Comparison of ENCODE assay signal across 1 cellular context in the genomic region with DNA sequence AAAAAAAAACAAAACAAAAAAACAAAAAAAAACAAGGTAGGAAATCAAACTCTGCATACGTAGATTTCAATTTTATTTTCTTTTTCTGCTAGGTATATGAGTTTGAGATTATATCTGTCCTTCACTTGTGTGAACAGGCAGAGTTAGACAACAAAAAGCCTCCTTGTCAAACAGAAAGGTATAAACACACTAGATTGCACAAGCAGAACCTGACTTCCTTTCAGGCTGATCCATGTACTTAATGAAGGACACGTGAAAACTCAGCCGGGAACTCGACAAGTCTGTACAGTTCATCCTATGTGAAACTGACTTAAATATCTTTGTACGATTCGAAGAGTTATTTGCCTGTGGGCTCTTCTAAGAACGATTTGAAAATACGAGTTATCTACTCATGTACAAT.
A peak's percentile ranks its signal among the peaks of the same experiment; 100 is the strongest.
TF ChIP-seq lines count a peak whose summit lies in the region.

No MANE protein-coding gene starts in this region.

TF ChIP-seq in HepG2, 621 proteins besides CTCF, POLR2A, EP300 and RAD21 (continued from another document and continues in another):
- TF ChIP-seq ZNF296 (CRISPR knock-in tag; conservative IDR thresholded peaks at IDR 0.05) (no peak), REPIN1 (CRISPR knock-in tag; IDR thresholded peaks at IDR 0.05; ENCODE audit: borderline replicate concordance, low read depth) (0 out of 2 replicates have a peak, but pooled peaks have one; percentile 47), MYC (CRISPR knock-in tag; IDR thresholded peaks at IDR 0.05; ENCODE audit: borderline replicate concordance) (no peak), ZNF703 (CRISPR knock-in tag; IDR thresholded peaks at IDR 0.05; ENCODE audit: borderline replicate concordance) (no peak), ZKSCAN5 (CRISPR knock-in tag; IDR thresholded peaks at IDR 0.05) (no peak), SIX4 (CRISPR knock-in tag; IDR thresholded peaks at IDR 0.05) (0 out of 2 replicates have a peak, but pooled peaks have one; percentile 55), ZNF7 (CRISPR knock-in tag; IDR thresholded peaks at IDR 0.05) (no peak), ZFP36L1 (CRISPR knock-in tag; IDR thresholded peaks at IDR 0.05) (0 out of 2 replicates have a peak, but pooled peaks have one; percentile 59), HIVEP1 (CRISPR knock-in tag; IDR thresholded peaks at IDR 0.05) (no peak), SMARCC2 (IDR thresholded peaks at IDR 0.05) (no peak), ZNF143 (CRISPR knock-in tag; IDR thresholded peaks at IDR 0.05) (no peak), NCOA1 (CRISPR knock-in tag; IDR thresholded peaks at IDR 0.05) (no peak), SRSF4 (IDR thresholded peaks at IDR 0.05; ENCODE audit: low read depth, low read length, poor library complexity, severe bottlenecking) (no peak), ZNF451 (CRISPR knock-in tag; IDR thresholded peaks at IDR 0.05) (no peak), HOXA3 (CRISPR knock-in tag; IDR thresholded peaks at IDR 0.05) (peak; percentile 37; the same call in 1 of the 2 replicates), TGIF2 (CRISPR knock-in tag; IDR thresholded peaks at IDR 0.05) (peak; percentile 68; the same call in 1 of the 2 replicates), HNRNPL (IDR thresholded peaks at IDR 0.05; ENCODE audit: low read depth, low read length) (no peak), TBX2 (CRISPR knock-in tag; IDR thresholded peaks at IDR 0.05; ENCODE audit: borderline replicate concordance) (peak; percentile 94), SOX5 (CRISPR knock-in tag; IDR thresholded peaks at IDR 0.05; ENCODE audit: borderline replicate concordance) (peak; percentile 92), ZSCAN20 (CRISPR knock-in tag; IDR thresholded peaks at IDR 0.05; ENCODE audit: borderline replicate concordance) (no peak), ZFP1 (CRISPR knock-in tag; IDR thresholded peaks at IDR 0.05) (0 out of 2 replicates have a peak, but pooled peaks have one; percentile 64), KLF13 (CRISPR knock-in tag; IDR thresholded peaks at IDR 0.05) (no peak), ZNF598 (CRISPR knock-in tag; IDR thresholded peaks at IDR 0.05; ENCODE audit: borderline replicate concordance) (no peak), ZNF614 (CRISPR knock-in tag; IDR thresholded peaks at IDR 0.05; ENCODE audit: borderline replicate concordance) (0 out of 2 replicates have a peak, but pooled peaks have one; percentile 67), ZMYM4 (CRISPR knock-in tag; IDR thresholded peaks at IDR 0.05) (peak; percentile 77), AGO2 (optimal IDR thresholded peaks at IDR 0.05; ENCODE audit: low read depth, low read length) (no peak), FOSL2 (CRISPR knock-in tag; IDR thresholded peaks at IDR 0.05) (peak; percentile 76), HNF4G (IDR thresholded peaks at IDR 0.05; ENCODE audit: borderline replicate concordance, low read depth, low read length) (no peak), HNF4G (CRISPR knock-in tag; IDR thresholded peaks at IDR 0.05; ENCODE audit: borderline replicate concordance, low read depth) (no peak), XRCC5 (optimal IDR thresholded peaks at IDR 0.05; ENCODE audit: low read length) (no peak), RCOR2 (CRISPR knock-in tag; IDR thresholded peaks at IDR 0.05) (0 out of 2 replicates have a peak, but pooled peaks have one; percentile 51), ZNF30 (CRISPR knock-in tag; IDR thresholded peaks at IDR 0.05) (no peak), ZNF644 (CRISPR knock-in tag; IDR thresholded peaks at IDR 0.05; ENCODE audit: low read depth) (peak; percentile 56; the same call in 1 of the 2 replicates), BRD4 (CRISPR knock-in tag; IDR thresholded peaks at IDR 0.05) (no peak), ZNF547 (CRISPR knock-in tag; IDR thresholded peaks at IDR 0.05) (no peak), TEAD3 (CRISPR knock-in tag; optimal IDR thresholded peaks at IDR 0.05; ENCODE audit: borderline replicate concordance) (peak; percentile 36), SRF (IDR thresholded peaks at IDR 0.05; ENCODE audit: low read depth, low read length) (no peak), POLR2AphosphoS5 (IDR thresholded peaks at IDR 0.05; ENCODE audit: low read depth, low read length) (no peak), RBM22 (optimal IDR thresholded peaks at IDR 0.05; ENCODE audit: low read length) (no peak), KLF6 (CRISPR knock-in tag; IDR thresholded peaks at IDR 0.05) (no peak)
- TF ChIP-seq, protein P1, sequence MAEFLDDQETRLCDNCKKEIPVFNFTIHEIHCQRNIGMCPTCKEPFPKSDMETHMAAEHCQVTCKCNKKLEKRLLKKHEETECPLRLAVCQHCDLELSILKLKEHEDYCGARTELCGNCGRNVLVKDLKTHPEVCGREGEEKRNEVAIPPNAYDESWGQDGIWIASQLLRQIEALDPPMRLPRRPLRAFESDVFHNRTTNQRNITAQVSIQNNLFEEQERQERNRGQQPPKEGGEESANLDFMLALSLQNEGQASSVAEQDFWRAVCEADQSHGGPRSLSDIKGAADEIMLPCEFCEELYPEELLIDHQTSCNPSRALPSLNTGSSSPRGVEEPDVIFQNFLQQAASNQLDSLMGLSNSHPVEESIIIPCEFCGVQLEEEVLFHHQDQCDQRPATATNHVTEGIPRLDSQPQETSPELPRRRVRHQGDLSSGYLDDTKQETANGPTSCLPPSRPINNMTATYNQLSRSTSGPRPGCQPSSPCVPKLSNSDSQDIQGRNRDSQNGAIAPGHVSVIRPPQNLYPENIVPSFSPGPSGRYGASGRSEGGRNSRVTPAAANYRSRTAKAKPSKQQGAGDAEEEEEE (CRISPR knock-in tag; IDR thresholded peaks at IDR 0.05; ENCODE audit: borderline replicate concordance): no peak
- TF ChIP-seq, protein P2, sequence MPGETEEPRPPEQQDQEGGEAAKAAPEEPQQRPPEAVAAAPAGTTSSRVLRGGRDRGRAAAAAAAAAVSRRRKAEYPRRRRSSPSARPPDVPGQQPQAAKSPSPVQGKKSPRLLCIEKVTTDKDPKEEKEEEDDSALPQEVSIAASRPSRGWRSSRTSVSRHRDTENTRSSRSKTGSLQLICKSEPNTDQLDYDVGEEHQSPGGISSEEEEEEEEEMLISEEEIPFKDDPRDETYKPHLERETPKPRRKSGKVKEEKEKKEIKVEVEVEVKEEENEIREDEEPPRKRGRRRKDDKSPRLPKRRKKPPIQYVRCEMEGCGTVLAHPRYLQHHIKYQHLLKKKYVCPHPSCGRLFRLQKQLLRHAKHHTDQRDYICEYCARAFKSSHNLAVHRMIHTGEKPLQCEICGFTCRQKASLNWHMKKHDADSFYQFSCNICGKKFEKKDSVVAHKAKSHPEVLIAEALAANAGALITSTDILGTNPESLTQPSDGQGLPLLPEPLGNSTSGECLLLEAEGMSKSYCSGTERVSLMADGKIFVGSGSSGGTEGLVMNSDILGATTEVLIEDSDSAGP (CRISPR knock-in tag; IDR thresholded peaks at IDR 0.05; ENCODE audit: borderline replicate concordance): no peak
- TF ChIP-seq, protein P3, sequence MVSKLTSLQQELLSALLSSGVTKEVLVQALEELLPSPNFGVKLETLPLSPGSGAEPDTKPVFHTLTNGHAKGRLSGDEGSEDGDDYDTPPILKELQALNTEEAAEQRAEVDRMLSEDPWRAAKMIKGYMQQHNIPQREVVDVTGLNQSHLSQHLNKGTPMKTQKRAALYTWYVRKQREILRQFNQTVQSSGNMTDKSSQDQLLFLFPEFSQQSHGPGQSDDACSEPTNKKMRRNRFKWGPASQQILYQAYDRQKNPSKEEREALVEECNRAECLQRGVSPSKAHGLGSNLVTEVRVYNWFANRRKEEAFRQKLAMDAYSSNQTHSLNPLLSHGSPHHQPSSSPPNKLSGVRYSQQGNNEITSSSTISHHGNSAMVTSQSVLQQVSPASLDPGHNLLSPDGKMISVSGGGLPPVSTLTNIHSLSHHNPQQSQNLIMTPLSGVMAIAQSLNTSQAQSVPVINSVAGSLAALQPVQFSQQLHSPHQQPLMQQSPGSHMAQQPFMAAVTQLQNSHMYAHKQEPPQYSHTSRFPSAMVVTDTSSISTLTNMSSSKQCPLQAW (CRISPR knock-in tag; IDR thresholded peaks at IDR 0.05): peak; percentile 52; the same call in 1 of the 2 replicates
- TF ChIP-seq, protein P4, sequence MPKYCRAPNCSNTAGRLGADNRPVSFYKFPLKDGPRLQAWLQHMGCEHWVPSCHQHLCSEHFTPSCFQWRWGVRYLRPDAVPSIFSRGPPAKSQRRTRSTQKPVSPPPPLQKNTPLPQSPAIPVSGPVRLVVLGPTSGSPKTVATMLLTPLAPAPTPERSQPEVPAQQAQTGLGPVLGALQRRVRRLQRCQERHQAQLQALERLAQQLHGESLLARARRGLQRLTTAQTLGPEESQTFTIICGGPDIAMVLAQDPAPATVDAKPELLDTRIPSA (CRISPR knock-in tag; IDR thresholded peaks at IDR 0.05; ENCODE audit: borderline replicate concordance): no peak
- TF ChIP-seq, protein P5, sequence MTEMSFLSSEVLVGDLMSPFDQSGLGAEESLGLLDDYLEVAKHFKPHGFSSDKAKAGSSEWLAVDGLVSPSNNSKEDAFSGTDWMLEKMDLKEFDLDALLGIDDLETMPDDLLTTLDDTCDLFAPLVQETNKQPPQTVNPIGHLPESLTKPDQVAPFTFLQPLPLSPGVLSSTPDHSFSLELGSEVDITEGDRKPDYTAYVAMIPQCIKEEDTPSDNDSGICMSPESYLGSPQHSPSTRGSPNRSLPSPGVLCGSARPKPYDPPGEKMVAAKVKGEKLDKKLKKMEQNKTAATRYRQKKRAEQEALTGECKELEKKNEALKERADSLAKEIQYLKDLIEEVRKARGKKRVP (CRISPR knock-in tag; IDR thresholded peaks at IDR 0.05): peak in 1 of 2 experiments; percentile 60; a peak in 1 of 4 replicates
- TF ChIP-seq, protein P6, sequence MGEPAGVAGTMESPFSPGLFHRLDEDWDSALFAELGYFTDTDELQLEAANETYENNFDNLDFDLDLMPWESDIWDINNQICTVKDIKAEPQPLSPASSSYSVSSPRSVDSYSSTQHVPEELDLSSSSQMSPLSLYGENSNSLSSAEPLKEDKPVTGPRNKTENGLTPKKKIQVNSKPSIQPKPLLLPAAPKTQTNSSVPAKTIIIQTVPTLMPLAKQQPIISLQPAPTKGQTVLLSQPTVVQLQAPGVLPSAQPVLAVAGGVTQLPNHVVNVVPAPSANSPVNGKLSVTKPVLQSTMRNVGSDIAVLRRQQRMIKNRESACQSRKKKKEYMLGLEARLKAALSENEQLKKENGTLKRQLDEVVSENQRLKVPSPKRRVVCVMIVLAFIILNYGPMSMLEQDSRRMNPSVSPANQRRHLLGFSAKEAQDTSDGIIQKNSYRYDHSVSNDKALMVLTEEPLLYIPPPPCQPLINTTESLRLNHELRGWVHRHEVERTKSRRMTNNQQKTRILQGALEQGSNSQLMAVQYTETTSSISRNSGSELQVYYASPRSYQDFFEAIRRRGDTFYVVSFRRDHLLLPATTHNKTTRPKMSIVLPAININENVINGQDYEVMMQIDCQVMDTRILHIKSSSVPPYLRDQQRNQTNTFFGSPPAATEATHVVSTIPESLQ (CRISPR knock-in tag; conservative IDR thresholded peaks at IDR 0.05): no peak
- TF ChIP-seq, protein P7, sequence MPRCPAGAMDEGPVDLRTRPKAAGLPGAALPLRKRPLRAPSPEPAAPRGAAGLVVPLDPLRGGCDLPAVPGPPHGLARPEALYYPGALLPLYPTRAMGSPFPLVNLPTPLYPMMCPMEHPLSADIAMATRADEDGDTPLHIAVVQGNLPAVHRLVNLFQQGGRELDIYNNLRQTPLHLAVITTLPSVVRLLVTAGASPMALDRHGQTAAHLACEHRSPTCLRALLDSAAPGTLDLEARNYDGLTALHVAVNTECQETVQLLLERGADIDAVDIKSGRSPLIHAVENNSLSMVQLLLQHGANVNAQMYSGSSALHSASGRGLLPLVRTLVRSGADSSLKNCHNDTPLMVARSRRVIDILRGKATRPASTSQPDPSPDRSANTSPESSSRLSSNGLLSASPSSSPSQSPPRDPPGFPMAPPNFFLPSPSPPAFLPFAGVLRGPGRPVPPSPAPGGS (CRISPR knock-in tag; IDR thresholded peaks at IDR 0.05): no peak
- TF ChIP-seq, protein P8, sequence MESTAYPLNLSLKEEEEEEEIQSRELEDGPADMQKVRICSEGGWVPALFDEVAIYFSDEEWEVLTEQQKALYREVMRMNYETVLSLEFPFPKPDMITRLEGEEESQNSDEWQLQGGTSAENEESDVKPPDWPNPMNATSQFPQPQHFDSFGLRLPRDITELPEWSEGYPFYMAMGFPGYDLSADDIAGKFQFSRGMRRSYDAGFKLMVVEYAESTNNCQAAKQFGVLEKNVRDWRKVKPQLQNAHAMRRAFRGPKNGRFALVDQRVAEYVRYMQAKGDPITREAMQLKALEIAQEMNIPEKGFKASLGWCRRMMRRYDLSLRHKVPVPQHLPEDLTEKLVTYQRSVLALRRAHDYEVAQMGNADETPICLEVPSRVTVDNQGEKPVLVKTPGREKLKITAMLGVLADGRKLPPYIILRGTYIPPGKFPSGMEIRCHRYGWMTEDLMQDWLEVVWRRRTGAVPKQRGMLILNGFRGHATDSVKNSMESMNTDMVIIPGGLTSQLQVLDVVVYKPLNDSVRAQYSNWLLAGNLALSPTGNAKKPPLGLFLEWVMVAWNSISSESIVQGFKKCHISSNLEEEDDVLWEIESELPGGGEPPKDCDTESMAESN (CRISPR knock-in tag; conservative IDR thresholded peaks at IDR 0.05): no peak
- TF ChIP-seq, protein P9, sequence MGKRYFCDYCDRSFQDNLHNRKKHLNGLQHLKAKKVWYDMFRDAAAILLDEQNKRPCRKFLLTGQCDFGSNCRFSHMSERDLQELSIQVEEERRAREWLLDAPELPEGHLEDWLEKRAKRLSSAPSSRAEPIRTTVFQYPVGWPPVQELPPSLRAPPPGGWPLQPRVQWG (CRISPR knock-in tag; IDR thresholded peaks at IDR 0.05; ENCODE audit: borderline replicate concordance, low read depth): no peak
- TF ChIP-seq, protein P10, sequence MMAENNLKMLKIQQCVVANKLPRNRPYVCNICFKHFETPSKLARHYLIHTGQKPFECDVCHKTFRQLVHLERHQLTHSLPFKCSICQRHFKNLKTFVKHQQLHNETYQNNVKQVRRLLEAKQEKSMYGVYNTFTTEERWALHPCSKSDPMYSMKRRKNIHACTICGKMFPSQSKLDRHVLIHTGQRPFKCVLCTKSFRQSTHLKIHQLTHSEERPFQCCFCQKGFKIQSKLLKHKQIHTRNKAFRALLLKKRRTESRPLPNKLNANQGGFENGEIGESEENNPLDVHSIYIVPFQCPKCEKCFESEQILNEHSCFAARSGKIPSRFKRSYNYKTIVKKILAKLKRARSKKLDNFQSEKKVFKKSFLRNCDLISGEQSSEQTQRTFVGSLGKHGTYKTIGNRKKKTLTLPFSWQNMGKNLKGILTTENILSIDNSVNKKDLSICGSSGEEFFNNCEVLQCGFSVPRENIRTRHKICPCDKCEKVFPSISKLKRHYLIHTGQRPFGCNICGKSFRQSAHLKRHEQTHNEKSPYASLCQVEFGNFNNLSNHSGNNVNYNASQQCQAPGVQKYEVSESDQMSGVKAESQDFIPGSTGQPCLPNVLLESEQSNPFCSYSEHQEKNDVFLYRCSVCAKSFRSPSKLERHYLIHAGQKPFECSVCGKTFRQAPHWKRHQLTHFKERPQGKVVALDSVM (CRISPR knock-in tag; IDR thresholded peaks at IDR 0.05): no peak
- TF ChIP-seq, protein P11, sequence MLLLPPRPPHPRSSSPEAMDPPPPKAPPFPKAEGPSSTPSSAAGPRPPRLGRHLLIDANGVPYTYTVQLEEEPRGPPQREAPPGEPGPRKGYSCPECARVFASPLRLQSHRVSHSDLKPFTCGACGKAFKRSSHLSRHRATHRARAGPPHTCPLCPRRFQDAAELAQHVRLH (CRISPR knock-in tag; IDR thresholded peaks at IDR 0.05; ENCODE audit: borderline replicate concordance, low read depth): no peak
- TF ChIP-seq, protein P12, sequence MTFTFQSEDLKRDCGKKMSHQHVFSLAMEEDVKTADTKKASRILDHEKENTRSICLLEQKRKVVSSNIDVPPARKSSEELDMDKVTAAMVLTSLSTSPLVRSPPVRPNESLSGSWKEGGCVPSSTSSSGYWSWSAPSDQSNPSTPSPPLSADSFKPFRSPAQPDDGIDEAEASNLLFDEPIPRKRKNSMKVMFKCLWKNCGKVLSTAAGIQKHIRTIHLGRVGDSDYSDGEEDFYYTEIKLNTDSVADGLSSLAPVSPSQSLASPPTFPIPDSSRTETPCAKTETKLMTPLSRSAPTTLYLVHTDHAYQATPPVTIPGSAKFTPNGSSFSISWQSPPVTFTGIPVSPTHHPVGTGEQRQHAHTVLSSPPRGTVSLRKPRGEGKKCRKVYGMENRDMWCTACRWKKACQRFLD (CRISPR knock-in tag; IDR thresholded peaks at IDR 0.05; ENCODE audit: borderline replicate concordance): no peak
